Comparison of ENCODE assay signal across 1 cellular context in genomic region chr15:52518972-52519371, GRCh38.
TF ChIP-seq lines count a peak whose summit lies in the region.

No MANE protein-coding gene starts in this region.

TF ChIP-seq in IMR-90, 13 proteins besides CTCF, POLR2A, EP300 and RAD21:
- TF ChIP-seq CEBPB (IDR thresholded peaks at IDR 0.05; ENCODE audit: low read depth, low read length) = peak; percentile 66
- TF ChIP-seq MXI1 (IDR thresholded peaks at IDR 0.05; ENCODE audit: borderline replicate concordance, low read depth, low read length) = no peak
